Comparison of ENCODE assay signal across 1 cellular context in the genomic region with DNA sequence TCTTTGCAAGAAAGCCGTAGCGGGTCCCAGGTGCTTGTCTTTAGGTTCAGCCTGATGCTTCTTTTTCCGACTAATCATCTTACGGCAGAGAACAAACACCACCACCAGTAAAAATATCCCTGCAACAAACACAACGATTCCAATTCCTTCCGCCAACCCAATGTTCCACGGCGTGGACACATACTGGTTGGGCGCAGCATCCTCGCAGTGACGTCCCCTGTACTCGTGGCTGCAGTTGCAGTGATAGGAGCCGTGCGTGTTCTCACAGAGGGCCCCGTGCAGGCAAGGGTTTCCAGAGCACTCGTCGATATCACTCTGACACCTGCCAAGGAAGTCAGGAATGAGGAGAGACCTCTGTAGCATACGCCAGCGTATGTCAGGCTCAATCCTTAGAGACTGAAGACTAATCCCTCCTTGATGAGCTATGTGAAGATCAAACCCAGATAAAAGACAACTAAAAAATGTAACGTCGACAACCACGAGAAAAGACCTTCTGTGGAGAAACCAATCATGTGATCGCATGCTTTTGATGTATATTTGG.
TF ChIP-seq lines count a peak whose summit lies in the region.

No MANE protein-coding gene starts in this region.

TF ChIP-seq in IMR-90, 13 proteins besides CTCF, POLR2A, EP300 and RAD21 (continued from another document):
- TF ChIP-seq, protein P1, sequence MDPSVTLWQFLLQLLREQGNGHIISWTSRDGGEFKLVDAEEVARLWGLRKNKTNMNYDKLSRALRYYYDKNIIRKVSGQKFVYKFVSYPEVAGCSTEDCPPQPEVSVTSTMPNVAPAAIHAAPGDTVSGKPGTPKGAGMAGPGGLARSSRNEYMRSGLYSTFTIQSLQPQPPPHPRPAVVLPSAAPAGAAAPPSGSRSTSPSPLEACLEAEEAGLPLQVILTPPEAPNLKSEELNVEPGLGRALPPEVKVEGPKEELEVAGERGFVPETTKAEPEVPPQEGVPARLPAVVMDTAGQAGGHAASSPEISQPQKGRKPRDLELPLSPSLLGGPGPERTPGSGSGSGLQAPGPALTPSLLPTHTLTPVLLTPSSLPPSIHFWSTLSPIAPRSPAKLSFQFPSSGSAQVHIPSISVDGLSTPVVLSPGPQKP (IDR thresholded peaks at IDR 0.05; ENCODE audit: borderline replicate concordance, low read depth, low read length): no peak
- TF ChIP-seq FOS (IDR thresholded peaks at IDR 0.05; ENCODE audit: low read depth, low read length): no peak
- no peak for TF ChIP-seq MAFK (IDR thresholded peaks at IDR 0.05; ENCODE audit: low read depth, low read length)
- TF ChIP-seq BHLHE40 (IDR thresholded peaks at IDR 0.05; ENCODE audit: low read depth, low read length): no peak
- TF ChIP-seq MXI1 (IDR thresholded peaks at IDR 0.05; ENCODE audit: borderline replicate concordance, low read depth, low read length): no peak
- TF ChIP-seq, protein P2, sequence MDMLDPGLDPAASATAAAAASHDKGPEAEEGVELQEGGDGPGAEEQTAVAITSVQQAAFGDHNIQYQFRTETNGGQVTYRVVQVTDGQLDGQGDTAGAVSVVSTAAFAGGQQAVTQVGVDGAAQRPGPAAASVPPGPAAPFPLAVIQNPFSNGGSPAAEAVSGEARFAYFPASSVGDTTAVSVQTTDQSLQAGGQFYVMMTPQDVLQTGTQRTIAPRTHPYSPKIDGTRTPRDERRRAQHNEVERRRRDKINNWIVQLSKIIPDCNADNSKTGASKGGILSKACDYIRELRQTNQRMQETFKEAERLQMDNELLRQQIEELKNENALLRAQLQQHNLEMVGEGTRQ (IDR thresholded peaks at IDR 0.05; ENCODE audit: low read depth, low read length): no peak
- no peak for TF ChIP-seq NFE2L2 (IDR thresholded peaks at IDR 0.05; ENCODE audit: low read depth, low read length)
TF ChIP-seq in IMR-90: peak in this region for 0.
